ENCODE assay signal across 7 cellular contexts in genomic region chr14:105587482-105588235, GRCh38.
A peak's percentile ranks its signal among the peaks of the same experiment; 100 is the strongest.
DNase-seq lines count a peak whose midpoint lies in the region; ATAC-seq, FAIRE-seq and TF ChIP-seq lines count a peak whose summit lies in the region.
"Not testable (repeated sequence)": the region's sequence is repeated elsewhere in the genome, so short reads cannot be mapped to it uniquely, and the experiment has no call there.

No MANE protein-coding gene starts in this region.

- H3K27ac Mint-ChIP-seq in activated B cell treated with CpG ODN at 0.5 μM for 24 hours: peak overlapping the region; percentile 53
- H3K27ac Mint-ChIP-seq in osteocyte (ENCODE audit: unreplicated experiment): not testable (repeated sequence)
- H3K27ac Mint-ChIP-seq in stimulated activated naive B cell treated with anti-CD40 and anti-IgM and Interleukin-4, amounts not matched to agents 10 μg/mL and 1 μg/mL and 100 μg/mL, for 72 hours: peak overlapping the region; percentile 20

- not testable (repeated sequence) for H3K27me3 Mint-ChIP-seq in activated B cell treated with CpG ODN at 0.5 μM for 24 hours; osteocyte (ENCODE audit: unreplicated experiment); stimulated activated naive B cell treated with anti-CD40 and anti-IgM and Interleukin-4, amounts not matched to agents 10 μg/mL and 1 μg/mL and 100 μg/mL, for 72 hours

- peaks cover 44% of the 10 kb centered on the region for H3K4me1 Mint-ChIP-seq in activated B cell treated with CpG ODN at 0.5 μM for 24 hours
- H3K4me1 Mint-ChIP-seq in osteocyte (ENCODE audit: unreplicated experiment): not testable (repeated sequence)
- H3K4me1 Mint-ChIP-seq in stimulated activated naive B cell treated with anti-CD40 and anti-IgM and Interleukin-4, amounts not matched to agents 10 μg/mL and 1 μg/mL and 100 μg/mL, for 72 hours: peaks cover 24 to 47% of the 10 kb centered on the region in 2 donors

- H3K27ac ChIP-seq in coronary artery; kidney (ENCODE audit: low read depth in 2 of 2, low read length in 2 of 2); vagina: not testable (repeated sequence)

- not testable (repeated sequence) for H3K36me3 Mint-ChIP-seq in activated B cell treated with CpG ODN at 0.5 μM for 24 hours (ENCODE audit: low read depth); osteocyte (ENCODE audit: unreplicated experiment); stimulated activated naive B cell treated with anti-CD40 and anti-IgM and Interleukin-4, amounts not matched to agents 10 μg/mL and 1 μg/mL and 100 μg/mL, for 72 hours

- POLR2A ChIA-PET in activated B cell treated with CpG ODN at 0.5 μM for 24 hours (lab: Charles Lee): interaction anchor here (0.6 to 2.0 kb wide), 4 partner anchors 119 to 466 kb away, joined by 3 to 6 read pairs (median 4); no protein-coding TSS in a partner anchor

- peak; percentile 13 for DNase-seq in activated B cell treated with CpG ODN at 0.5 μM for 24 hours
- peak; percentile 55 for DNase-seq in coronary artery (ENCODE audit: low spot score)
- DNase-seq in kidney: peak; percentile 70
- DNase-seq in osteocyte (ENCODE audit: extremely low spot score, unreplicated experiment): peak; percentile 66
- not testable (repeated sequence) for DNase-seq in stimulated activated naive B cell treated with anti-CD40 and anti-IgM and Interleukin-4, amounts not matched to agents 10 μg/mL and 1 μg/mL and 100 μg/mL, for 72 hours
- peak; percentile 34 to 62 for DNase-seq in vagina (ENCODE audit: extremely low spot score in 2 of 2)

- H3K4me3 Mint-ChIP-seq in activated B cell treated with CpG ODN at 0.5 μM for 24 hours: peak overlapping the region; percentile 19
- H3K4me3 Mint-ChIP-seq in osteocyte (ENCODE audit: unreplicated experiment); stimulated activated naive B cell treated with anti-CD40 and anti-IgM and Interleukin-4, amounts not matched to agents 10 μg/mL and 1 μg/mL and 100 μg/mL, for 72 hours: not testable (repeated sequence)

- ATAC-seq in activated B cell treated with CpG ODN at 0.5 μM for 24 hours (ENCODE audit: low read depth); stimulated activated naive B cell treated with anti-CD40 and anti-IgM and Interleukin-4, amounts not matched to agents 10 μg/mL and 1 μg/mL and 100 μg/mL, for 72 hours (replicated peaks): not testable (repeated sequence)

- TF ChIP-seq POLR2A in GM10847 (IDR thresholded peaks at IDR 0.05; ENCODE audit: extremely low read depth, insufficient read length): peak; percentile 5
- TF ChIP-seq POLR2A in vagina (IDR thresholded peaks at IDR 0.05): not testable (repeated sequence)

- H3K9ac ChIP-seq in kidney (ENCODE audit: low read length in 2 of 2): not testable (repeated sequence)

- not testable (repeated sequence) for H3K4me1 ChIP-seq in kidney (ENCODE audit: control insufficient read depth in 1 of 2, insufficient read depth in 1 of 2, low read depth in 1 of 2, low read length in 2 of 2); vagina

- TF ChIP-seq CTCF in activated B cell treated with CpG ODN at 0.5 μM for 24 hours (IDR thresholded peaks at IDR 0.05); coronary artery (IDR thresholded peaks at IDR 0.05); kidney (IDR thresholded peaks at IDR 0.05; ENCODE audit: borderline replicate concordance, extremely low read depth, insufficient read depth); osteocyte (IDR thresholded peaks at IDR 0.05); vagina (IDR thresholded peaks at IDR 0.05): not testable (repeated sequence)

- H3K27me3 ChIP-seq in vagina: not testable (repeated sequence)

- intact Hi-C loops in activated B cell treated with CpG ODN at 0.5 μM for 24 hours (cut with micrococcal nuclease); vagina (cut with DNase I): not testable (repeated sequence)
- intact Hi-C loops in kidney (cut with DNase I): loop anchor here (10.0 kb wide), 1 partner anchor 117 kb away; no protein-coding TSS in a partner anchor

- not testable (repeated sequence) for FAIRE-seq in kidney (lab: Jason Lieb, UNC)

- not testable (repeated sequence) for H3K9me3 Mint-ChIP-seq in activated B cell treated with CpG ODN at 0.5 μM for 24 hours; osteocyte (ENCODE audit: unreplicated experiment)
- H3K9me3 Mint-ChIP-seq in stimulated activated naive B cell treated with anti-CD40 and anti-IgM and Interleukin-4, amounts not matched to agents 10 μg/mL and 1 μg/mL and 100 μg/mL, for 72 hours: peaks cover 4 to 10% of the 10 kb centered on the region in 2 donors

- H3K36me3 ChIP-seq in kidney (ENCODE audit: control insufficient read depth in 1 of 2, insufficient read depth in 2 of 2, low read length in 2 of 2); vagina: not testable (repeated sequence)

- H3K4me3 ChIP-seq in coronary artery; kidney (ENCODE audit: low read length in 2 of 2); vagina: not testable (repeated sequence)

- CTCF ChIA-PET in activated B cell treated with CpG ODN at 0.5 μM for 24 hours (lab: Charles Lee): not testable (repeated sequence)

- H3K9me3 ChIP-seq in kidney (ENCODE audit: control insufficient read depth in 1 of 2, low read length in 2 of 2); vagina: not testable (repeated sequence)
